Comparison of ENCODE assay signal across 19 cellular contexts in the genomic region with DNA sequence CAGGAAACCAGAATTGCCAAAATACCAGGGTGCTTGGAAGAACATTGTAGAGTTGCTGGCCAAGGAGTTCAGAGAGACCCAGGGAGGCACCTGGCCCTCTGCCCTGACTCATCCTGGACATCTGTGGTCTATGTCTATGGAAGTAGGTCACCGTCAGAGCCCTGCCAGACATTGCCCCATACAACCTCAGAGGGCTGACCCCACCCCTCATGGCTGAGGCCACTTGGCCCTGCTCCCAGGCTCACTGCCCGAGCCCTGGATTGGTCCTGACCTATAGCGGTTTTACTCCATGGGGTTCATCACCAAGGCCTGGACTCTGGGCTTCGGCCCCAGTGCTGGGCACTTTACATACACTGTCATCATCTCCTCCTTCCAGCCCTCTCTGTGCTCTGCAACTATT.
DNase-seq lines count a peak whose midpoint lies in the region; FAIRE-seq and TF ChIP-seq lines count a peak whose summit lies in the region.
"Had no signal": no experiment of that assay in that cellular context is flagged by ENCODE, and none has a peak within 500 bp of the region (broad histone marks: within the 10 kb centered on the region; RNA-seq: fewer than 3 reads in every experiment).

No MANE protein-coding gene starts in this region.

- intact Hi-C loops in sigmoid colon (cut with DNase I), result no loop called here
- intact Hi-C loops in Caco-2 (cut with micrococcal nuclease; ENCODE audit: unreplicated experiment), result no loop called here

- TF ChIP-seq CTCF in sigmoid colon (IDR thresholded peaks at IDR 0.05), result no peak
- TF ChIP-seq CTCF in Caco-2 (IDR thresholded peaks at IDR 0.05; ENCODE audit: insufficient read depth in 1 of 2, low read depth in 1 of 2, low read length in 1 of 2, severe bottlenecking in 1 of 2, unreplicated experiment in 1 of 2), result no peak

- H3K9me3 Mint-ChIP-seq in Caco-2 (ENCODE audit: unreplicated experiment), result peaks cover 9% of the 10 kb centered on the region

- H3K27ac Mint-ChIP-seq in Caco-2 (ENCODE audit: unreplicated experiment), result no peak overlapping the region
- H3K27ac Mint-ChIP-seq: GM23338 had no signal

- H3K4me3 Mint-ChIP-seq in Caco-2 (ENCODE audit: unreplicated experiment), result no peak overlapping the region
- H3K4me3 Mint-ChIP-seq: GM23338 had no signal

- peaks cover 17% of the 10 kb centered on the region for H3K4me1 Mint-ChIP-seq in Caco-2 (ENCODE audit: low read depth, unreplicated experiment)

- H3K27me3 Mint-ChIP-seq in Caco-2 (ENCODE audit: insufficient read depth, unreplicated experiment), result no peaks in the 10 kb centered on the region

- H3K27ac ChIP-seq in sigmoid colon (no peak overlapping the region), small intestine (ENCODE audit: low read depth in 1 of 2, low read length in 1 of 2) (no peak overlapping the region)
- H3K27ac ChIP-seq: 22Rv1, PC-9 had no signal

- H3K27me3 ChIP-seq in sigmoid colon, result peaks cover 0 to 15% (median 0%) of the 10 kb centered on the region in 3 donors
- peaks cover 0 to 1% of the 10 kb centered on the region in 2 donors for H3K27me3 ChIP-seq in small intestine (ENCODE audit: control insufficient read depth in 2 of 2, insufficient read depth in 2 of 2, low read length in 2 of 2)
- H3K27me3 ChIP-seq in Caco-2 (replicated peaks; ENCODE audit: control insufficient read depth, insufficient read depth, low read length), result no peaks in the 10 kb centered on the region

- FAIRE-seq in small intestine (lab: Jason Lieb, UNC), result no peak
- FAIRE-seq: colon had no signal

- H3K4me1 ChIP-seq in sigmoid colon (no peaks in the 10 kb centered on the region), small intestine (ENCODE audit: control insufficient read depth in 2 of 2, insufficient read depth in 1 of 2, low read depth in 1 of 2, low read length in 1 of 2) (no peaks in the 10 kb centered on the region), Caco-2 (peaks cover 24% of the 10 kb centered on the region)

- H3K36me3 Mint-ChIP-seq in Caco-2 (ENCODE audit: insufficient read depth, unreplicated experiment), result no peaks in the 10 kb centered on the region

- POLR2A ChIA-PET in Caco-2 (lab: Charles Lee), result no interaction called here

- CTCF ChIA-PET in Caco-2 (lab: Charles Lee), result no interaction called here

- DNase-seq in DMS 273 (lab: John Stamatoyannopoulos, UW; ENCODE audit: unreplicated experiment) (peak; percentile 51), DMS 273 treated with DMSO at 0.1 percent for 48 hours (lab: John Stamatoyannopoulos, UW) (no peak), amniotic epithelial cell (ENCODE audit: low read depth) (peak; percentile 12), islet precursor cell (peak; percentile 50), sigmoid colon (peak; percentile 76), small intestine (no peak), Caco-2 (no peak)
- DNase-seq in stimulated activated CD4-positive, alpha-beta T cell treated with anti-CD3 and anti-CD28 coated beads, Interleukin-15, amount 100 ng/mL, for 24 hours, result no peak
- DNase-seq: activated CD4-positive, alpha-beta T cell treated with anti-CD3 and anti-CD28 coated beads, Interleukin-2, amount 50 U/mL, for 1 hour; activated naive CD4-positive, alpha-beta T cell; foreskin fibroblast; NCI-H1436 treated with DMSO at 0.1 percent for 48 hours; NCI-H774; occipital lobe; PC-9 had no signal

- H3K9me3 ChIP-seq in sigmoid colon, result peaks cover 0 to 14% (median 3%) of the 10 kb centered on the region in 4 donors
- H3K9me3 ChIP-seq in small intestine (ENCODE audit: control insufficient read depth, low read depth), result no peaks in the 10 kb centered on the region
- no peaks in the 10 kb centered on the region for H3K9me3 ChIP-seq in Caco-2

- BruUV-seq in Caco-2 (replicated peaks; lab: Mats Ljungman, UMichigan), result no TSS peak

- 58 to 66% methylated on average over 4 of the region's 4 CpGs for WGBS in sigmoid colon, 2 donors
- 48 to 49% (median 49%) methylated on average over 4 of the region's 4 CpGs for WGBS in small intestine, 3 donors

- TF ChIP-seq POLR2A in sigmoid colon (IDR thresholded peaks at IDR 0.05), result no peak

- H3K4me3 ChIP-seq in sigmoid colon, result no peak overlapping the region
- no peak overlapping the region for H3K4me3 ChIP-seq in small intestine (ENCODE audit: low read depth in 1 of 2, low read length in 2 of 2)
- no peak overlapping the region for H3K4me3 ChIP-seq in Caco-2 (ENCODE audit: low read depth, low read length)
- H3K4me3 ChIP-seq: GM23338, PC-9, smooth muscle cell had no signal

- TF ChIP-seq EP300 in sigmoid colon (IDR thresholded peaks at IDR 0.05), result no peak

- no peaks in the 10 kb centered on the region for H3K36me3 ChIP-seq in sigmoid colon
- H3K36me3 ChIP-seq in small intestine (ENCODE audit: control insufficient read depth in 2 of 2, insufficient read depth in 2 of 2, low read length in 2 of 2), result no peaks in the 10 kb centered on the region
- H3K36me3 ChIP-seq in Caco-2 (ENCODE audit: control insufficient read depth, insufficient read depth, low read length), result no peaks in the 10 kb centered on the region

Comparison
In these comparisons a context has a peak if more than half of its experiments do, and no peak if none do; other contexts are left out.
1. DNase-seq: peak in DMS 273 (single experiment), amniotic epithelial cell (single experiment), islet precursor cell (single experiment) and sigmoid colon (single experiment); none in DMS 273 treated with DMSO at 0.1 percent for 48 hours (single experiment), small intestine (single experiment), Caco-2 (0 of 2) and stimulated activated CD4-positive, alpha-beta T cell treated with anti-CD3 and anti-CD28 coated beads, Interleukin-15, amount 100 ng/mL, for 24 hours (single experiment).